In genomic region chr10:71832967-71833366, GRCh38 we compare ENCODE assay signal across 17 cellular contexts. TPM values are rescaled to one million over a fixed set of nuclear protein-coding genes. Genes with fewer than 3 reads are reported as not detected.
DNase-seq lines count a peak whose midpoint lies in the region; ATAC-seq and TF ChIP-seq lines count a peak whose summit lies in the region.
"Had no signal": no experiment of that assay in that cellular context is flagged by ENCODE, and none has a peak within 500 bp of the region (broad histone marks: within the 10 kb centered on the region; RNA-seq: fewer than 3 reads in every experiment).

No MANE protein-coding gene starts in this region.

- peak; percentile 40 for ATAC-seq in activated CD4-positive, alpha-beta T cell treated with anti-CD3 and anti-CD28 coated beads for 36 hours
- ATAC-seq in activated CD8-positive, alpha-beta T cell treated with anti-CD3 and anti-CD28 coated beads for 36 hours: peak; percentile 52
- ATAC-seq in HG02885 (IDR thresholded peaks at IDR 0.05; ENCODE audit: poor library complexity, unreplicated experiment): no peak
- ATAC-seq in upper lobe of right lung: no peak
- ATAC-seq: K562 had no signal

- intact Hi-C loops in activated CD4-positive, alpha-beta T cell treated with anti-CD3 and anti-CD28 coated beads for 36 hours (cut with DNase I, micrococcal nuclease): no loop called here
- intact Hi-C loops in activated CD8-positive, alpha-beta T cell treated with anti-CD3 and anti-CD28 coated beads for 36 hours (cut with micrococcal nuclease): loop anchor here (10.0 kb wide), 1 partner anchor 62 kb away; no protein-coding TSS in a partner anchor
- intact Hi-C loops in upper lobe of right lung (cut with DNase I): loop anchor here (10.0 kb wide), 1 partner anchor 62 kb away; no protein-coding TSS in a partner anchor

- DNase-seq in activated CD4-positive, alpha-beta T cell treated with anti-CD3 and anti-CD28 coated beads for 36 hours: peak; percentile 34
- DNase-seq in activated CD4-positive, alpha-beta T cell treated with anti-CD3 and anti-CD28 coated beads, Interleukin-2, amount 50 U/mL, for 48 hours: no peak
- DNase-seq in GM13977 (ENCODE audit: low spot score): peak; percentile 70
- peak; percentile 44 for DNase-seq in activated CD8-positive, alpha-beta T cell treated with anti-CD3 and anti-CD28 coated beads for 36 hours
- no peak for DNase-seq in NCI-H774 (lab: John Stamatoyannopoulos, UW)
- no peak for DNase-seq in upper lobe of right lung
- DNase-seq: activated T-cell treated with anti-CD3 and anti-CD28 coated beads for 4 hours, GM23248, NCI-H1417, NCI-H2171, NCI-H82, thyroid gland had no signal

- no peaks in the 10 kb centered on the region for H3K27me3 ChIP-seq in neutrophil
- no peaks in the 10 kb centered on the region for H3K27me3 ChIP-seq in upper lobe of right lung
- H3K27me3 ChIP-seq: thyroid gland had no signal

- H3K9me3 ChIP-seq in neutrophil (no peaks in the 10 kb centered on the region), upper lobe of right lung (no peaks in the 10 kb centered on the region)
- H3K9me3 ChIP-seq: thyroid gland had no signal

- in situ Hi-C loops in GM13977 (cut with MboI; ENCODE audit: low pct_unique_long_range_greater_than_20kb, low sequenced_read_pairs, unreplicated experiment): loop anchor here (10.0 kb wide), 1 partner anchor 52 kb away; no protein-coding TSS in a partner anchor

- H3K36me3 ChIP-seq in neutrophil (peaks cover 61% of the 10 kb centered on the region), upper lobe of right lung (peaks cover 59% of the 10 kb centered on the region)

- no peak overlapping the region for H3K27ac Mint-ChIP-seq in activated CD4-positive, alpha-beta T cell treated with anti-CD3 and anti-CD28 coated beads for 36 hours
- no peak overlapping the region for H3K27ac Mint-ChIP-seq in activated CD8-positive, alpha-beta T cell treated with anti-CD3 and anti-CD28 coated beads for 36 hours

- peak overlapping the region; percentile 74 for H3K27ac ChIP-seq in neutrophil
- H3K27ac ChIP-seq in upper lobe of right lung: no peak overlapping the region
- H3K27ac ChIP-seq: C4-2B, GM23248, HL-60, thyroid gland had no signal

- peaks cover 28% of the 10 kb centered on the region for H3K4me1 Mint-ChIP-seq in activated CD4-positive, alpha-beta T cell treated with anti-CD3 and anti-CD28 coated beads for 36 hours
- H3K4me1 Mint-ChIP-seq in activated CD8-positive, alpha-beta T cell treated with anti-CD3 and anti-CD28 coated beads for 36 hours (ENCODE audit: low read depth): peaks cover 32% of the 10 kb centered on the region

- H3K4me1 ChIP-seq in neutrophil (ENCODE audit: control insufficient read depth in 1 of 2, insufficient read depth in 1 of 2, low read depth in 1 of 2, low read length in 1 of 2): peaks cover 61 to 90% of the 10 kb centered on the region in 2 experiments
- H3K4me1 ChIP-seq in upper lobe of right lung: peaks cover 41% of the 10 kb centered on the region

- CTCF ChIA-PET in activated CD4-positive, alpha-beta T cell treated with anti-CD3 and anti-CD28 coated beads for 36 hours (lab: Charles Lee): interaction anchor here (0.9 kb wide), 1 partner anchor 216 kb away, joined by 3 read pairs; no protein-coding TSS in a partner anchor
- CTCF ChIA-PET in activated CD8-positive, alpha-beta T cell treated with anti-CD3 and anti-CD28 coated beads for 36 hours (lab: Charles Lee): interaction anchor here (0.7 to 5.2 kb wide), 2 partner anchors 60 to 63 kb away, joined by 4 to 28 read pairs; partner anchors contain the start of gene VSIR

- H3K36me3 Mint-ChIP-seq in activated CD4-positive, alpha-beta T cell treated with anti-CD3 and anti-CD28 coated beads for 36 hours (ENCODE audit: low read depth): peaks cover 25% of the 10 kb centered on the region
- peaks cover 25% of the 10 kb centered on the region for H3K36me3 Mint-ChIP-seq in activated CD8-positive, alpha-beta T cell treated with anti-CD3 and anti-CD28 coated beads for 36 hours (ENCODE audit: low read depth)

- H3K4me3 Mint-ChIP-seq in activated CD4-positive, alpha-beta T cell treated with anti-CD3 and anti-CD28 coated beads for 36 hours: no peak overlapping the region
- no peak overlapping the region for H3K4me3 Mint-ChIP-seq in activated CD8-positive, alpha-beta T cell treated with anti-CD3 and anti-CD28 coated beads for 36 hours

- H3K9me3 Mint-ChIP-seq in activated CD4-positive, alpha-beta T cell treated with anti-CD3 and anti-CD28 coated beads for 36 hours (ENCODE audit: low read depth): no peaks in the 10 kb centered on the region
- H3K9me3 Mint-ChIP-seq in activated CD8-positive, alpha-beta T cell treated with anti-CD3 and anti-CD28 coated beads for 36 hours: no peaks in the 10 kb centered on the region

- TF ChIP-seq CTCF in GM13977 (IDR thresholded peaks at IDR 0.05; ENCODE audit: extremely low read depth, insufficient read depth, missing control alignments) (no peak), neutrophil (IDR thresholded peaks at IDR 0.05) (no peak), upper lobe of right lung (IDR thresholded peaks at IDR 0.05) (no peak)
- no peak for TF ChIP-seq CTCF in activated CD8-positive, alpha-beta T cell treated with anti-CD3 and anti-CD28 coated beads for 36 hours (IDR thresholded peaks at IDR 0.05)

- H3K27me3 Mint-ChIP-seq in activated CD4-positive, alpha-beta T cell treated with anti-CD3 and anti-CD28 coated beads for 36 hours: no peaks in the 10 kb centered on the region
- H3K27me3 Mint-ChIP-seq in activated CD8-positive, alpha-beta T cell treated with anti-CD3 and anti-CD28 coated beads for 36 hours: no peaks in the 10 kb centered on the region

- POLR2A ChIA-PET in activated CD4-positive, alpha-beta T cell treated with anti-CD3 and anti-CD28 coated beads for 36 hours (lab: Charles Lee): no interaction called here
- POLR2A ChIA-PET in activated CD8-positive, alpha-beta T cell treated with anti-CD3 and anti-CD28 coated beads for 36 hours (lab: Charles Lee): no interaction called here

- no peak overlapping the region for H3K4me3 ChIP-seq in neutrophil (ENCODE audit: low read depth in 1 of 2, low read length in 1 of 2)
- no peak overlapping the region for H3K4me3 ChIP-seq in upper lobe of right lung
- H3K4me3 ChIP-seq: GM23248, K562, thyroid gland had no signal

RNA-seq across cellular contexts. Expression of gene PSAP, which starts 18.1 kb away (rescaled TPM):
- total RNA-seq in activated CD4-positive, alpha-beta T cell treated with anti-CD3 and anti-CD28 coated beads for 36 hours: 100 to 1,000 TPM; 100 to 109 TPM
- 100 to 1,000 TPM in 1 of 2 experiments, 10 to 100 TPM in 1; 94.2 to 101 TPM for total RNA-seq in activated CD8-positive, alpha-beta T cell treated with anti-CD3 and anti-CD28 coated beads for 36 hours
- total RNA-seq in upper lobe of right lung: 1,464 TPM

RNA-seq across cellular contexts. Expression of gene VSIR, which starts 59.6 kb away (rescaled TPM):
- 100 to 1,000 TPM in 1 of 2 experiments, 10 to 100 TPM in 1; 78.2 to 104 TPM for total RNA-seq in activated CD4-positive, alpha-beta T cell treated with anti-CD3 and anti-CD28 coated beads for 36 hours
- total RNA-seq in activated CD8-positive, alpha-beta T cell treated with anti-CD3 and anti-CD28 coated beads for 36 hours: 10 to 100 TPM; 59.6 to 61.0 TPM
- 128 TPM for total RNA-seq in upper lobe of right lung

Comparison
In these comparisons a context has a peak if more than half of its experiments do, and no peak if none do; other contexts are left out.
1. DNase-seq: peak in activated CD4-positive, alpha-beta T cell treated with anti-CD3 and anti-CD28 coated beads for 36 hours (single experiment), GM13977 (single experiment) and activated CD8-positive, alpha-beta T cell treated with anti-CD3 and anti-CD28 coated beads for 36 hours (single experiment); none in activated CD4-positive, alpha-beta T cell treated with anti-CD3 and anti-CD28 coated beads, Interleukin-2, amount 50 U/mL, for 48 hours (0 of 2), NCI-H774 (single experiment) and upper lobe of right lung (single experiment).
2. ATAC-seq: peak in activated CD4-positive, alpha-beta T cell treated with anti-CD3 and anti-CD28 coated beads for 36 hours (single experiment) and activated CD8-positive, alpha-beta T cell treated with anti-CD3 and anti-CD28 coated beads for 36 hours (single experiment); none in HG02885 (single experiment) and upper lobe of right lung (single experiment).
3. RNA of gene PSAP, which starts 18.1 kb away (total RNA-seq): 1,464 TPM in upper lobe of right lung (single experiment); 100 to 109 TPM in activated CD4-positive, alpha-beta T cell treated with anti-CD3 and anti-CD28 coated beads for 36 hours and 94.2 to 101 TPM in activated CD8-positive, alpha-beta T cell treated with anti-CD3 and anti-CD28 coated beads for 36 hours; every median in the first group is over 10 times any median in the second.
4. intact Hi-C loops: an anchor here in activated CD8-positive, alpha-beta T cell treated with anti-CD3 and anti-CD28 coated beads for 36 hours (10.0 kb wide) and upper lobe of right lung (10.0 kb wide); none called in activated CD4-positive, alpha-beta T cell treated with anti-CD3 and anti-CD28 coated beads for 36 hours.